In genomic region chr5:13249854-13250253, GRCh38 we compare ENCODE assay signal across 16 cellular contexts.
DNase-seq lines count a peak whose midpoint lies in the region; ATAC-seq and TF ChIP-seq lines count a peak whose summit lies in the region.
"Had no signal": no experiment of that assay in that cellular context is flagged by ENCODE, and none has a peak within 500 bp of the region (broad histone marks: within the 10 kb centered on the region; RNA-seq: fewer than 3 reads in every experiment).

No MANE protein-coding gene starts in this region.

- TF ChIP-seq CTCF in 22Rv1 (IDR thresholded peaks at IDR 0.05) (no peak), RWPE2 (IDR thresholded peaks at IDR 0.05; ENCODE audit: poor library complexity, severe bottlenecking) (no peak), prostate gland (IDR thresholded peaks at IDR 0.05) (no peak)

- H3K9me3 ChIP-seq in RWPE2 (ENCODE audit: severe bottlenecking) (no peaks in the 10 kb centered on the region), prostate gland (no peaks in the 10 kb centered on the region)
- H3K9me3 ChIP-seq: A549 had no signal

- H3K36me3 ChIP-seq in RWPE2 (ENCODE audit: low read depth) (no peaks in the 10 kb centered on the region), prostate gland (no peaks in the 10 kb centered on the region)

- no peak for TF ChIP-seq POLR2A in prostate gland (IDR thresholded peaks at IDR 0.05)

- ATAC-seq in RWPE2 (ENCODE audit: low read depth) (peak; percentile 86), SK-N-SH treated with all-trans-retinoic acid at 6 μM for 48 hours (no peak)
- ATAC-seq: A549 had no signal

- DNase-seq in HS-27A (ENCODE audit: low read depth) (peak; percentile 80), RWPE2 (ENCODE audit: low spot score) (no peak), iris pigment epithelial cell (ENCODE audit: low read depth) (peak; percentile 25), DMS 273 (lab: John Stamatoyannopoulos, UW; ENCODE audit: unreplicated experiment) (no peak), prostate gland (ENCODE audit: low spot score) (no peak), foreskin melanocyte (no peak)
- DNase-seq: DMS79 treated with DMSO at 0.1 percent for 48 hours, GF-D8, Karpas-422, NCI-H1417 treated with DMSO at 0.1 percent for 48 hours, NCI-H2081, NCI-H524, RPMI8226 had no signal

- H3K27ac ChIP-seq in 22Rv1 = peak overlapping the region; percentile 61
- H3K27ac ChIP-seq in RWPE2 (ENCODE audit: poor library complexity, severe bottlenecking) = no peak overlapping the region
- H3K27ac ChIP-seq in prostate gland = no peak overlapping the region
- H3K27ac ChIP-seq: A549 had no signal

- no peaks in the 10 kb centered on the region for H3K27me3 ChIP-seq in RWPE2 (ENCODE audit: insufficient read depth, poor library complexity, severe bottlenecking)
- no peaks in the 10 kb centered on the region for H3K27me3 ChIP-seq in prostate gland (replicated peaks; ENCODE audit: insufficient read depth)

- H3K4me3 ChIP-seq in RWPE2 (ENCODE audit: severe bottlenecking) (no peak overlapping the region), prostate gland (no peak overlapping the region)
- H3K4me3 ChIP-seq: A549 had no signal

- intact Hi-C loops in prostate gland (cut with DNase I) = no loop called here

- H3K4me1 ChIP-seq in RWPE2 (ENCODE audit: insufficient read depth, poor library complexity, severe bottlenecking) = peaks cover 6% of the 10 kb centered on the region
- H3K4me1 ChIP-seq in prostate gland (replicated peaks) = no peaks in the 10 kb centered on the region
- H3K4me1 ChIP-seq: A549 had no signal

- 86% methylated on average over 1 of the region's 1 CpG for whole genome bisulfite sequencing in prostate gland

TF ChIP-seq in SK-N-SH treated with all-trans-retinoic acid at 6 μM for 48 hours, 23 proteins besides CTCF, POLR2A, EP300 and RAD21:
- TF ChIP-seq PPARA (CRISPR knock-in tag; IDR thresholded peaks at IDR 0.05; ENCODE audit: borderline replicate concordance) (no peak), CSRNP3 (CRISPR knock-in tag; IDR thresholded peaks at IDR 0.05) (no peak), TOX (CRISPR knock-in tag; IDR thresholded peaks at IDR 0.05; ENCODE audit: borderline replicate concordance) (no peak), CSDC2 (CRISPR knock-in tag; IDR thresholded peaks at IDR 0.05) (no peak), OSR1 (CRISPR knock-in tag; IDR thresholded peaks at IDR 0.05) (no peak), SNAI2 (CRISPR knock-in tag; IDR thresholded peaks at IDR 0.05) (no peak), PATZ1 (CRISPR knock-in tag; IDR thresholded peaks at IDR 0.05; ENCODE audit: borderline replicate concordance) (no peak), TCF4 (CRISPR knock-in tag; IDR thresholded peaks at IDR 0.05; ENCODE audit: borderline replicate concordance) (no peak), ESRRG (CRISPR knock-in tag; IDR thresholded peaks at IDR 0.05) (no peak), ISL1 (CRISPR knock-in tag; IDR thresholded peaks at IDR 0.05) (no peak), GLIS3 (CRISPR knock-in tag; IDR thresholded peaks at IDR 0.05) (no peak), BACH2 (CRISPR knock-in tag; IDR thresholded peaks at IDR 0.05; ENCODE audit: borderline replicate concordance) (no peak), ZFP30 (CRISPR knock-in tag; IDR thresholded peaks at IDR 0.05) (no peak), TSHZ2 (CRISPR knock-in tag; IDR thresholded peaks at IDR 0.05) (no peak), RARB (CRISPR knock-in tag; IDR thresholded peaks at IDR 0.05) (no peak), ZNF565 (CRISPR knock-in tag; conservative IDR thresholded peaks at IDR 0.05; ENCODE audit: low read depth) (no peak), CREB5 (CRISPR knock-in tag; IDR thresholded peaks at IDR 0.05; ENCODE audit: low read depth) (no peak), POU6F1 (CRISPR knock-in tag; IDR thresholded peaks at IDR 0.05; ENCODE audit: borderline replicate concordance, low read depth) (no peak)

Comparison
In these comparisons a context has a peak if more than half of its experiments do, and no peak if none do; other contexts are left out.
1. DNase-seq: peak in HS-27A (single experiment) and iris pigment epithelial cell (single experiment); none in RWPE2 (single experiment), DMS 273 (single experiment), prostate gland (single experiment) and foreskin melanocyte (single experiment).